Comparison of ENCODE assay signal across 25 cellular contexts in the genomic region with DNA sequence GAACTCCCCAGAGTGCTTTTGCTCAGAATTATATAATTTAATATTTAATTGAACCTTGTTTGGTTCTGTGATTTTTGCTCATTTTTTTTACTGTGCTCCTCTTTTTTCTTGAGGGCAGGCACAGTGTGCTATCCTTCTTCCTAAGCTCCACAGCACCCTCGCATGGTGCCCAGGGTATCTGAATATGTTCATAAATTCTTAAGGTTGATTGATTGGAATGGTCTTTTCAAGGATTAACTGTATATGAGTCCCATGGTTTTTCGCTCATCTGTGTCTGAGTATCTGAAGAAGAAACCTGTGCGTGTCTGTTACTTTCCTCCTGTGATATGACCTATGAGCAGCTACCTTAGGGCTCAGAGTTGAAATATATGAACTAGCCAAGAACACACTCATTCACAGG.
DNase-seq lines count a peak whose midpoint lies in the region; ATAC-seq, FAIRE-seq and TF ChIP-seq lines count a peak whose summit lies in the region.
"Had no signal": no experiment of that assay in that cellular context is flagged by ENCODE, and none has a peak within 500 bp of the region (broad histone marks: within the 10 kb centered on the region; RNA-seq: fewer than 3 reads in every experiment).

No MANE protein-coding gene starts in this region.

- H3K4me3 Mint-ChIP-seq in Calu3 (ENCODE audit: low read depth, unreplicated experiment), result no peak overlapping the region
- H3K4me3 Mint-ChIP-seq: activated B cell treated with CpG ODN at 0.5 μM for 24 hours; activated CD8-positive, alpha-beta T cell treated with anti-CD3 and anti-CD28 coated beads, Interleukin-2, amount 10 ng/mL, durations not matched to agents 7 days and 5 days; activated naive CD4-positive, alpha-beta T cell treated with anti-CD3 and anti-CD28 coated beads, Interleukin-2, amount 50 U/mL, for 24 hours; brain; IgD-negative memory B cell; neural progenitor cell; T-helper 1 cell treated with Interleukin-12 subunit alpha and Interleukin-12 subunit beta and Interleukin-4 antibody, amounts not matched to agents 30 μg/mL and 1 μg/mL, for 36 hours had no signal

- H3K9ac ChIP-seq in HCT116 (ENCODE audit: low read length) (no peak overlapping the region), PC-3 (ENCODE audit: low read length) (no peak overlapping the region), endothelial cell of umbilical vein (replicated peaks; ENCODE audit: extremely low read depth, insufficient read depth, low read length) (no peak overlapping the region)
- H3K9ac ChIP-seq: neural progenitor cell had no signal

- DNase-seq in Calu3 (peak; percentile 27), HCT116 (ENCODE audit: low read depth, low spot score) (no peak), PC-3 (peak; percentile 68), endothelial cell of umbilical vein (ENCODE audit: low read depth, low spot score) (peak; percentile 6), NCI-H446 (lab: John Stamatoyannopoulos, UW) (no peak), amniotic stem cell (lab: John Stamatoyannopoulos, UW) (no peak)
- DNase-seq: activated B cell treated with CpG ODN at 0.5 μM for 24 hours; activated CD8-positive, alpha-beta T cell treated with anti-CD3 and anti-CD28 coated beads, Interleukin-2, amount 10 ng/mL, durations not matched to agents 7 days and 5 days; activated T-cell treated with anti-CD3 and anti-CD28 coated beads, Interleukin-2, amount 50 U/mL, for 48 hours; DMS79; gastrocnemius medialis; GOT3; left colon; NCI-H1436; NCI-H2171; Right ventricle myocardium superior; spleen; testis had no signal

- POLR2A ChIA-PET in HCT116 (lab: Charles Lee) (no interaction called here), PC-3 (lab: Charles Lee; ENCODE audit: unreplicated experiment) (no interaction called here), endothelial cell of umbilical vein (lab: Charles Lee) (no interaction called here)

- no peaks in the 10 kb centered on the region for H3K36me3 Mint-ChIP-seq in Calu3 (ENCODE audit: insufficient read depth, unreplicated experiment)
- H3K36me3 Mint-ChIP-seq: activated naive CD4-positive, alpha-beta T cell treated with anti-CD3 and anti-CD28 coated beads, Interleukin-2, amount 50 U/mL, for 24 hours; brain; IgD-negative memory B cell; neural progenitor cell had no signal

- no peak overlapping the region for H3K4me3 ChIP-seq in HCT116 (replicated peaks in 1 of 2; ENCODE audit: low read depth in 1 of 2, low read length in 2 of 2)
- no peak overlapping the region for H3K4me3 ChIP-seq in PC-3 (ENCODE audit: low read length)
- H3K4me3 ChIP-seq in endothelial cell of umbilical vein (replicated peaks in 1 of 3; ENCODE audit: insufficient read depth in 1 of 3, low read depth in 1 of 3, low read length in 3 of 3), result no peak overlapping the region
- H3K4me3 ChIP-seq: coronary artery, gastrocnemius medialis, neural progenitor cell, spleen, testis had no signal

- intact Hi-C loops in Calu3 (cut with micrococcal nuclease; ENCODE audit: unreplicated experiment) (no loop called here), HCT116 (cut with micrococcal nuclease) (no loop called here), PC-3 (cut with micrococcal nuclease) (loop anchor here (1.0 to 5.0 kb wide), 7 partner anchors 70 to 463 kb away; no protein-coding TSS in a partner anchor), endothelial cell of umbilical vein (cut with micrococcal nuclease) (no loop called here)

- ATAC-seq in HCT116 (peak; percentile 64; the same call in 1 of the 2 replicates), PC-3 (peak; percentile 88), GM21515 (IDR thresholded peaks at IDR 0.05; ENCODE audit: unreplicated experiment) (no peak)
- ATAC-seq: activated CD8-positive, alpha-beta T cell treated with anti-CD3 and anti-CD28 coated beads, Interleukin-2, amount 10 ng/mL, durations not matched to agents 7 days and 5 days; gastrocnemius medialis; left colon had no signal

- no peaks in the 10 kb centered on the region for H3K4me1 Mint-ChIP-seq in Calu3 (ENCODE audit: low read depth, unreplicated experiment)
- H3K4me1 Mint-ChIP-seq: activated B cell treated with CpG ODN at 0.5 μM for 24 hours; activated naive CD4-positive, alpha-beta T cell treated with anti-CD3 and anti-CD28 coated beads, Interleukin-2, amount 50 U/mL, for 24 hours; IgD-negative memory B cell had no signal

- FAIRE-seq in endothelial cell of umbilical vein (lab: Jason Lieb, UNC), result no peak

- H2AFZ ChIP-seq in HCT116 (ENCODE audit: low read depth, low read length, poor library complexity, severe bottlenecking) (no peak overlapping the region), PC-3 (ENCODE audit: low read length) (no peak overlapping the region), endothelial cell of umbilical vein (ENCODE audit: low read depth, low read length) (no peak overlapping the region)
- H2AFZ ChIP-seq: neural progenitor cell had no signal

- no peaks in the 10 kb centered on the region for H3K79me2 ChIP-seq in HCT116 (ENCODE audit: insufficient read depth, low read length)
- H3K79me2 ChIP-seq in PC-3 (ENCODE audit: low read length), result no peaks in the 10 kb centered on the region
- no peaks in the 10 kb centered on the region for H3K79me2 ChIP-seq in endothelial cell of umbilical vein (ENCODE audit: control insufficient read depth, insufficient read depth, low read length)

- peak; percentile 50 for TF ChIP-seq RAD21 in HCT116 (IDR thresholded peaks at IDR 0.05; ENCODE audit: low read depth)

- H4K20me1 ChIP-seq in HCT116 (ENCODE audit: insufficient read depth), result no peaks in the 10 kb centered on the region
- H4K20me1 ChIP-seq in PC-3 (ENCODE audit: low read length), result no peaks in the 10 kb centered on the region
- no peaks in the 10 kb centered on the region for H4K20me1 ChIP-seq in endothelial cell of umbilical vein (replicated peaks; ENCODE audit: control insufficient read depth, extremely low read depth, insufficient read depth, low read length)

- dilution Hi-C loops in endothelial cell of umbilical vein (cut with MboI; ENCODE audit: extremely low pct_ligation_motif_present, low sequenced_read_pairs), result no loop called here

- H3K9me1 ChIP-seq in endothelial cell of umbilical vein (replicated peaks; ENCODE audit: control insufficient read depth, extremely low read depth, insufficient read depth, low read length), result no peaks in the 10 kb centered on the region

- no peak overlapping the region for H3K27ac Mint-ChIP-seq in Calu3 (ENCODE audit: unreplicated experiment)
- H3K27ac Mint-ChIP-seq: activated B cell treated with CpG ODN at 0.5 μM for 24 hours; activated CD8-positive, alpha-beta T cell treated with anti-CD3 and anti-CD28 coated beads, Interleukin-2, amount 10 ng/mL, durations not matched to agents 7 days and 5 days; activated naive CD4-positive, alpha-beta T cell treated with anti-CD3 and anti-CD28 coated beads, Interleukin-2, amount 50 U/mL, for 24 hours; brain; IgD-negative memory B cell; neural progenitor cell; T-helper 1 cell treated with Interleukin-12 subunit alpha and Interleukin-12 subunit beta and Interleukin-4 antibody, amounts not matched to agents 30 μg/mL and 1 μg/mL, for 36 hours had no signal

- H3K27ac ChIP-seq in HCT116 (ENCODE audit: low read depth, low read length) (no peak overlapping the region), PC-3 (ENCODE audit: low read length) (no peak overlapping the region), endothelial cell of umbilical vein (ENCODE audit: insufficient read depth, low read depth, low read length) (no peak overlapping the region)
- H3K27ac ChIP-seq: coronary artery, gastrocnemius medialis, neural progenitor cell, spleen, testis had no signal

- TF ChIP-seq CTCF in Calu3 (IDR thresholded peaks at IDR 0.05; ENCODE audit: unreplicated experiment), result no peak
- peak in 2 of 3 experiments; percentile 16 to 28; a peak in 2 of 6 replicates for TF ChIP-seq CTCF in HCT116 (IDR thresholded peaks at IDR 0.05 in 2 of 3, conservative IDR thresholded peaks at IDR 0.05 in 1 of 3; ENCODE audit: borderline replicate concordance in 1 of 3, insufficient read depth in 1 of 3, low read depth in 2 of 3, low read length in 2 of 3)
- peak; percentile 81 for TF ChIP-seq CTCF in PC-3 (conservative IDR thresholded peaks at IDR 0.05; ENCODE audit: low read depth, low read length)
- no peak for TF ChIP-seq CTCF in endothelial cell of umbilical vein (IDR thresholded peaks at IDR 0.05; ENCODE audit: extremely low read depth in 1 of 2, insufficient read depth in 1 of 2, low read depth in 1 of 2, low read length in 2 of 2)

- H3K9me3 Mint-ChIP-seq in Calu3 (ENCODE audit: low read depth, unreplicated experiment), result no peaks in the 10 kb centered on the region
- H3K9me3 Mint-ChIP-seq: activated B cell treated with CpG ODN at 0.5 μM for 24 hours; activated naive CD4-positive, alpha-beta T cell treated with anti-CD3 and anti-CD28 coated beads, Interleukin-2, amount 50 U/mL, for 24 hours; neural progenitor cell; T-helper 1 cell treated with Interleukin-12 subunit alpha and Interleukin-12 subunit beta and Interleukin-4 antibody, amounts not matched to agents 30 μg/mL and 1 μg/mL, for 36 hours had no signal

- BruUV-seq in Calu3 (replicated peaks; lab: Mats Ljungman, UMichigan) (no TSS peak), HCT116 (replicated peaks; lab: Mats Ljungman, UMichigan) (no TSS peak), PC-3 (replicated peaks; lab: Mats Ljungman, UMichigan) (no TSS peak), endothelial cell of umbilical vein (replicated peaks; lab: Mats Ljungman, UMichigan) (no TSS peak)

- H3F3A ChIP-seq in PC-3 (ENCODE audit: low read length, unreplicated experiment), result no peaks in the 10 kb centered on the region

- H3K27me3 Mint-ChIP-seq in Calu3 (ENCODE audit: unreplicated experiment), result no peaks in the 10 kb centered on the region

- H3K36me3 ChIP-seq in HCT116 (ENCODE audit: control insufficient read depth in 1 of 2, insufficient read depth in 2 of 2, low read length in 2 of 2), result no peaks in the 10 kb centered on the region
- H3K36me3 ChIP-seq in PC-3 (ENCODE audit: low read depth, low read length), result no peaks in the 10 kb centered on the region
- no peaks in the 10 kb centered on the region for H3K36me3 ChIP-seq in endothelial cell of umbilical vein (ENCODE audit: control insufficient read depth in 2 of 2, extremely low read depth in 1 of 2, insufficient read depth in 2 of 2, low read length in 2 of 2)
- H3K36me3 ChIP-seq: gastrocnemius medialis, neural progenitor cell, spleen had no signal

- CTCF ChIA-PET in Calu3 (lab: Charles Lee) (no interaction called here), HCT116 (lab: Charles Lee) (interaction anchor here (1.4 kb wide), 2 partner anchors 9 to 463 kb away, joined by 4 to 5 read pairs; no protein-coding TSS in a partner anchor), PC-3 (lab: Charles Lee) (interaction anchor here (1.0 to 1.4 kb wide), 2 partner anchors 70 to 398 kb away, joined by 4 to 7 read pairs; no protein-coding TSS in a partner anchor), endothelial cell of umbilical vein (lab: Charles Lee) (interaction anchor here (0.7 to 2.5 kb wide), 5 partner anchors 9 to 463 kb away, joined by 3 to 26 read pairs (median 4); no protein-coding TSS in a partner anchor)

- TF ChIP-seq POLR2A in HCT116 (IDR thresholded peaks at IDR 0.05; ENCODE audit: borderline replicate concordance, extremely low read depth, insufficient read depth, insufficient read length) (no peak), endothelial cell of umbilical vein (IDR thresholded peaks at IDR 0.05; ENCODE audit: low read depth, low read length) (no peak)

- RAD21 ChIA-PET in HCT116 (lab: Charles Lee; ENCODE audit: low non-redundant PET in 1 of 2, low total read pairs in 2 of 2, uncharacterized antibody in 2 of 2, unreplicated experiment in 2 of 2), result no interaction called here

- H3K4me2 ChIP-seq in HCT116 (ENCODE audit: low read length), result no peak overlapping the region
- no peak overlapping the region for H3K4me2 ChIP-seq in PC-3 (ENCODE audit: low read length)
- H3K4me2 ChIP-seq in endothelial cell of umbilical vein (ENCODE audit: insufficient read depth, low read length), result no peak overlapping the region
- H3K4me2 ChIP-seq: neural progenitor cell had no signal

- H3K9me3 ChIP-seq in HCT116 (ENCODE audit: control insufficient read depth in 1 of 2, insufficient read depth in 1 of 2, low read depth in 1 of 2, low read length in 2 of 2) (no peaks in the 10 kb centered on the region), PC-3 (ENCODE audit: low read length) (no peaks in the 10 kb centered on the region), endothelial cell of umbilical vein (replicated peaks; ENCODE audit: control insufficient read depth, insufficient read depth, low read length) (no peaks in the 10 kb centered on the region)
- H3K9me3 ChIP-seq: gastrocnemius medialis, spleen, testis had no signal

- H3K9me2 ChIP-seq in HCT116 (ENCODE audit: insufficient read depth) (no peaks in the 10 kb centered on the region), PC-3 (replicated peaks; ENCODE audit: low read length) (no peaks in the 10 kb centered on the region)

- no peaks in the 10 kb centered on the region for H3K4me1 ChIP-seq in HCT116 (ENCODE audit: control insufficient read depth in 1 of 2, insufficient read depth in 2 of 2, low read length in 2 of 2)
- H3K4me1 ChIP-seq in PC-3 (ENCODE audit: insufficient read depth, low read length), result no peaks in the 10 kb centered on the region
- no peaks in the 10 kb centered on the region for H3K4me1 ChIP-seq in endothelial cell of umbilical vein (ENCODE audit: control insufficient read depth, extremely low read depth, insufficient read depth, low read length)
- H3K4me1 ChIP-seq: gastrocnemius medialis, spleen, testis had no signal

- H3K27me3 ChIP-seq in HCT116 (ENCODE audit: insufficient read depth, low read length) (no peaks in the 10 kb centered on the region), PC-3 (ENCODE audit: low read length) (no peaks in the 10 kb centered on the region), endothelial cell of umbilical vein (ENCODE audit: control insufficient read depth in 2 of 2, insufficient read depth in 2 of 2, low read length in 2 of 2) (peaks cover 0 to 2% of the 10 kb centered on the region in 2 experiments)
- H3K27me3 ChIP-seq: gastrocnemius medialis, neural progenitor cell, spleen, testis had no signal

Comparison
In these comparisons a context has a peak if more than half of its experiments do, and no peak if none do; other contexts are left out.
1. DNase-seq: peak in Calu3 (single experiment), PC-3 (single experiment) and endothelial cell of umbilical vein (single experiment); none in HCT116 (single experiment), NCI-H446 (0 of 2) and amniotic stem cell (single experiment).
2. CTCF ChIP-seq: peak in HCT116 (2 of 3) and PC-3 (single experiment); none in Calu3 (single experiment) and endothelial cell of umbilical vein (0 of 2).